In genomic region chr3:181362378-181362777, GRCh38 we compare ENCODE assay signal across 20 cellular contexts.
A peak's percentile ranks its signal among the peaks of the same experiment; 100 is the strongest.
DNase-seq lines count a peak whose midpoint lies in the region; ATAC-seq, FAIRE-seq and TF ChIP-seq lines count a peak whose summit lies in the region.
"Had no signal": no experiment of that assay in that cellular context is flagged by ENCODE, and none has a peak within 500 bp of the region (broad histone marks: within the 10 kb centered on the region; RNA-seq: fewer than 3 reads in every experiment).

No MANE protein-coding gene starts in this region.

- H2AFZ ChIP-seq in astrocyte (ENCODE audit: low read depth, low read length) (no peak overlapping the region), trophoblast cell (ENCODE audit: insufficient read depth, low read length, poor library complexity) (no peak overlapping the region), hepatocyte (no peak overlapping the region)

- H3K27ac ChIP-seq in astrocyte (ENCODE audit: low read depth, low read length) (no peak overlapping the region), foreskin keratinocyte (no peak overlapping the region), trophoblast cell (ENCODE audit: low read depth, low read length) (no peak overlapping the region), hepatocyte (no peak overlapping the region)
- H3K27ac ChIP-seq: ascending aorta, tibial artery had no signal

- H3K4me3 Mint-ChIP-seq in astrocyte (ENCODE audit: unreplicated experiment) (no peak overlapping the region), endothelial cell (ENCODE audit: unreplicated experiment) (no peak overlapping the region)
- no peak overlapping the region for H3K4me3 Mint-ChIP-seq in activated CD4-positive, alpha-beta T cell treated with anti-CD3 and anti-CD28 coated beads, Interleukin-2, amount 10 ng/mL, durations not matched to agents 7 days and 5 days
- H3K4me3 Mint-ChIP-seq: activated naive CD4-positive, alpha-beta T cell treated with anti-CD3 and anti-CD28 coated beads, Interleukin-2, amount 50 U/mL, for 24 hours; activated T-helper 1 cell treated with anti-CD3 and anti-CD28 coated beads, Interleukin-12 subunit alpha, Interleukin-12 subunit beta, Interleukin-2, Interleukin-4 antibody, amounts not matched to agents 30 ng/mL and 10 ng/mL and 1 ng/mL, durations not matched to agents 14 hours and 24 hours and 36 hours; natural killer cell; stimulated activated naive CD8-positive, alpha-beta T cell treated with anti-CD3 and anti-CD28 coated beads, Interleukin-15, Interleukin-2, amounts not matched to agents 100 ng/mL and 50 ng/mL, for 24 hours had no signal

- H2AK5ac ChIP-seq in trophoblast cell (ENCODE audit: low read length) = no peak overlapping the region

- FAIRE-seq in astrocyte (lab: Jason Lieb, UNC) = no peak
- FAIRE-seq: endometrium had no signal

- H2BK120ac ChIP-seq in trophoblast cell (ENCODE audit: insufficient read depth, low read length, poor library complexity) = no peak overlapping the region

- no peak overlapping the region for H3K14ac ChIP-seq in trophoblast cell (ENCODE audit: low read length)

- no peak overlapping the region for H3K18ac ChIP-seq in trophoblast cell (ENCODE audit: low read length)

- no peak overlapping the region for H3K9ac ChIP-seq in astrocyte (ENCODE audit: low read length)
- no peak overlapping the region for H3K9ac ChIP-seq in trophoblast cell (ENCODE audit: low read length)

- H3K27ac Mint-ChIP-seq in astrocyte (ENCODE audit: unreplicated experiment) = no peak overlapping the region
- H3K27ac Mint-ChIP-seq in endothelial cell (ENCODE audit: unreplicated experiment) = no peak overlapping the region
- H3K27ac Mint-ChIP-seq in activated CD4-positive, alpha-beta T cell treated with anti-CD3 and anti-CD28 coated beads, Interleukin-2, amount 10 ng/mL, durations not matched to agents 7 days and 5 days = no peak overlapping the region
- H3K27ac Mint-ChIP-seq: activated naive CD4-positive, alpha-beta T cell treated with anti-CD3 and anti-CD28 coated beads, Interleukin-2, amount 50 U/mL, for 24 hours; activated T-helper 1 cell treated with anti-CD3 and anti-CD28 coated beads, Interleukin-12 subunit alpha, Interleukin-12 subunit beta, Interleukin-2, Interleukin-4 antibody, amounts not matched to agents 30 ng/mL and 10 ng/mL and 1 ng/mL, durations not matched to agents 14 hours and 24 hours and 36 hours; natural killer cell; stimulated activated naive CD8-positive, alpha-beta T cell treated with anti-CD3 and anti-CD28 coated beads, Interleukin-15, Interleukin-2, amounts not matched to agents 100 ng/mL and 50 ng/mL, for 24 hours had no signal

- POLR2A ChIA-PET in activated CD4-positive, alpha-beta T cell treated with anti-CD3 and anti-CD28 coated beads, Interleukin-2, amount 10 ng/mL, durations not matched to agents 7 days and 5 days (lab: Charles Lee) = no interaction called here

- peak; percentile 36 for ATAC-seq in foreskin keratinocyte
- ATAC-seq: natural killer cell, sciatic nerve had no signal

- H3K79me2 ChIP-seq in astrocyte (ENCODE audit: insufficient read depth, low read length) (no peaks in the 10 kb centered on the region), trophoblast cell (ENCODE audit: control insufficient read depth, insufficient read depth, low read length, poor library complexity) (no peaks in the 10 kb centered on the region), hepatocyte (no peaks in the 10 kb centered on the region)

- DNase-seq in G401 (ENCODE audit: low spot score) (peak; percentile 40), astrocyte (ENCODE audit: low read depth) (peak; percentile 56), foreskin keratinocyte (peak; percentile 17 to 56), trophoblast cell (no peak), NCI-H526 treated with DMSO at 0.1 percent for 48 hours (lab: John Stamatoyannopoulos, UW) (no peak), endothelial cell (ENCODE audit: low spot score) (no peak), hepatocyte (ENCODE audit: low spot score) (no peak)
- no peak for DNase-seq in activated CD4-positive, alpha-beta T cell treated with anti-CD3 and anti-CD28 coated beads, Interleukin-2, amount 10 ng/mL, durations not matched to agents 7 days and 5 days
- DNase-seq: activated CD4-positive, alpha-beta T cell treated with anti-CD3 and anti-CD28 coated beads, Interleukin-2, amount 50 U/mL, for 4 hours; C1 segment of cervical spinal cord; Karpas-422; natural killer cell; NCI-H187; tibial artery had no signal

- no peaks in the 10 kb centered on the region for H3K27me3 Mint-ChIP-seq in astrocyte (ENCODE audit: low read depth, unreplicated experiment)
- no peaks in the 10 kb centered on the region for H3K27me3 Mint-ChIP-seq in endothelial cell (ENCODE audit: unreplicated experiment)
- no peaks in the 10 kb centered on the region for H3K27me3 Mint-ChIP-seq in activated CD4-positive, alpha-beta T cell treated with anti-CD3 and anti-CD28 coated beads, Interleukin-2, amount 10 ng/mL, durations not matched to agents 7 days and 5 days
- H3K27me3 Mint-ChIP-seq: stimulated activated naive CD8-positive, alpha-beta T cell treated with anti-CD3 and anti-CD28 coated beads, Interleukin-15, Interleukin-2, amounts not matched to agents 100 ng/mL and 50 ng/mL, for 24 hours had no signal

- H3K4ac ChIP-seq in trophoblast cell (ENCODE audit: low read depth, low read length) = no peak overlapping the region

- no peak overlapping the region for H4K8ac ChIP-seq in trophoblast cell (ENCODE audit: low read depth, low read length)

- H4K91ac ChIP-seq in trophoblast cell (ENCODE audit: low read depth, low read length) = peak overlapping the region; percentile 21

- TF ChIP-seq CTCF in astrocyte (IDR thresholded peaks at IDR 0.05; ENCODE audit: insufficient read depth, low read depth, low read length) (no peak), foreskin keratinocyte (conservative IDR thresholded peaks at IDR 0.05) (no peak), endothelial cell (IDR thresholded peaks at IDR 0.05; ENCODE audit: unreplicated experiment) (no peak), hepatocyte (IDR thresholded peaks at IDR 0.05; ENCODE audit: poor library complexity) (no peak)

- no peaks in the 10 kb centered on the region for H3K4me1 ChIP-seq in astrocyte (ENCODE audit: insufficient read depth, low read length)
- H3K4me1 ChIP-seq in foreskin keratinocyte = no peaks in the 10 kb centered on the region
- H3K4me1 ChIP-seq in trophoblast cell (ENCODE audit: control insufficient read depth in 1 of 2, insufficient read depth in 2 of 2, low read length in 2 of 2) = no peaks in the 10 kb centered on the region
- no peaks in the 10 kb centered on the region for H3K4me1 ChIP-seq in hepatocyte (ENCODE audit: insufficient read depth)
- H3K4me1 ChIP-seq: ascending aorta, tibial artery had no signal

- H3K27me3 ChIP-seq in astrocyte (ENCODE audit: insufficient read depth, low read length) (no peaks in the 10 kb centered on the region), foreskin keratinocyte (peaks cover 5% of the 10 kb centered on the region), trophoblast cell (ENCODE audit: insufficient read depth, low read length) (no peaks in the 10 kb centered on the region), hepatocyte (no peaks in the 10 kb centered on the region)
- H3K27me3 ChIP-seq: ascending aorta, tibial artery had no signal

- H3K4me2 ChIP-seq in astrocyte (ENCODE audit: low read length) (no peak overlapping the region), trophoblast cell (ENCODE audit: low read length) (no peak overlapping the region), hepatocyte (no peak overlapping the region)

- H3K36me3 Mint-ChIP-seq in astrocyte (ENCODE audit: low read depth, unreplicated experiment) = no peaks in the 10 kb centered on the region
- H3K36me3 Mint-ChIP-seq in endothelial cell (ENCODE audit: low read depth, unreplicated experiment) = no peaks in the 10 kb centered on the region
- H3K36me3 Mint-ChIP-seq in activated CD4-positive, alpha-beta T cell treated with anti-CD3 and anti-CD28 coated beads, Interleukin-2, amount 10 ng/mL, durations not matched to agents 7 days and 5 days (ENCODE audit: low read depth) = no peaks in the 10 kb centered on the region
- H3K36me3 Mint-ChIP-seq: activated naive CD4-positive, alpha-beta T cell treated with anti-CD3 and anti-CD28 coated beads, Interleukin-2, amount 50 U/mL, for 24 hours; natural killer cell had no signal

- CTCF ChIA-PET in activated CD4-positive, alpha-beta T cell treated with anti-CD3 and anti-CD28 coated beads, Interleukin-2, amount 10 ng/mL, durations not matched to agents 7 days and 5 days (lab: Charles Lee) = no interaction called here

- H3K4me3 ChIP-seq in astrocyte (ENCODE audit: insufficient read depth, low read depth, low read length) (no peak overlapping the region), trophoblast cell (ENCODE audit: low read depth, low read length) (no peak overlapping the region), hepatocyte (no peak overlapping the region)
- H3K4me3 ChIP-seq: ascending aorta, tibial artery had no signal

- H3K9me2 ChIP-seq in hepatocyte (replicated peaks; ENCODE audit: insufficient read depth) = no peaks in the 10 kb centered on the region

- H3K23ac ChIP-seq in trophoblast cell (ENCODE audit: low read length) = no peak overlapping the region

- H2BK12ac ChIP-seq in trophoblast cell (ENCODE audit: low read length) = peak overlapping the region; percentile 9

- no peak overlapping the region for H4K12ac ChIP-seq in trophoblast cell (ENCODE audit: low read depth, low read length)

- H3K4me1 Mint-ChIP-seq in astrocyte (ENCODE audit: low read depth, unreplicated experiment) (no peaks in the 10 kb centered on the region), endothelial cell (ENCODE audit: unreplicated experiment) (no peaks in the 10 kb centered on the region)
- H3K4me1 Mint-ChIP-seq in activated CD4-positive, alpha-beta T cell treated with anti-CD3 and anti-CD28 coated beads, Interleukin-2, amount 10 ng/mL, durations not matched to agents 7 days and 5 days = no peaks in the 10 kb centered on the region
- H3K4me1 Mint-ChIP-seq: activated naive CD4-positive, alpha-beta T cell treated with anti-CD3 and anti-CD28 coated beads, Interleukin-2, amount 50 U/mL, for 24 hours; natural killer cell had no signal

- H4K20me1 ChIP-seq in astrocyte (ENCODE audit: insufficient read depth, low read length) (no peaks in the 10 kb centered on the region), hepatocyte (ENCODE audit: insufficient read depth, poor library complexity, severe bottlenecking) (no peaks in the 10 kb centered on the region)

- H3K9me3 ChIP-seq in astrocyte (ENCODE audit: insufficient read depth, low read depth, low read length) (no peaks in the 10 kb centered on the region), trophoblast cell (ENCODE audit: insufficient read depth, low read depth, low read length) (no peaks in the 10 kb centered on the region), hepatocyte (ENCODE audit: low read depth) (no peaks in the 10 kb centered on the region)
- H3K9me3 ChIP-seq: ascending aorta, tibial artery had no signal

- H3K9me3 Mint-ChIP-seq in astrocyte (ENCODE audit: unreplicated experiment) (no peaks in the 10 kb centered on the region), endothelial cell (ENCODE audit: unreplicated experiment) (no peaks in the 10 kb centered on the region)
- no peaks in the 10 kb centered on the region for H3K9me3 Mint-ChIP-seq in activated CD4-positive, alpha-beta T cell treated with anti-CD3 and anti-CD28 coated beads, Interleukin-2, amount 10 ng/mL, durations not matched to agents 7 days and 5 days
- H3K9me3 Mint-ChIP-seq: activated T-helper 1 cell treated with anti-CD3 and anti-CD28 coated beads, Interleukin-12 subunit alpha, Interleukin-12 subunit beta, Interleukin-2, Interleukin-4 antibody, amounts not matched to agents 30 ng/mL and 10 ng/mL and 1 ng/mL, durations not matched to agents 14 hours and 24 hours and 36 hours had no signal

- no peaks in the 10 kb centered on the region for H3K36me3 ChIP-seq in astrocyte (ENCODE audit: insufficient read depth, low read length)
- no peaks in the 10 kb centered on the region for H3K36me3 ChIP-seq in trophoblast cell (ENCODE audit: control insufficient read depth in 1 of 2, insufficient read depth in 2 of 2, low read length in 2 of 2)
- no peaks in the 10 kb centered on the region for H3K36me3 ChIP-seq in hepatocyte (replicated peaks; ENCODE audit: insufficient read depth, low read depth)
- H3K36me3 ChIP-seq: ascending aorta, tibial artery had no signal

- in situ Hi-C loops in G401 (cut with HindIII; ENCODE audit: low sequenced_read_pairs) = no loop called here

- no peaks in the 10 kb centered on the region for H3K79me1 ChIP-seq in trophoblast cell (ENCODE audit: low read length)

- no peak overlapping the region for H2BK5ac ChIP-seq in trophoblast cell (ENCODE audit: low read depth, low read length, poor library complexity)

Comparison
In these comparisons a context has a peak if more than half of its experiments do, and no peak if none do; other contexts are left out.
1. DNase-seq: peak in G401 (single experiment), astrocyte (single experiment) and foreskin keratinocyte (2 of 2); none in trophoblast cell (0 of 2), NCI-H526 treated with DMSO at 0.1 percent for 48 hours (single experiment), endothelial cell (single experiment), hepatocyte (single experiment) and activated CD4-positive, alpha-beta T cell treated with anti-CD3 and anti-CD28 coated beads, Interleukin-2, amount 10 ng/mL, durations not matched to agents 7 days and 5 days (single experiment).